ENCODE assay signal across 10 cellular contexts in genomic region chr22:33101550-33101949, GRCh38. TPM values are rescaled to one million over a fixed set of nuclear protein-coding genes. Genes with fewer than 3 reads are reported as not detected.
"Had no signal": no experiment of that assay in that cellular context is flagged by ENCODE, and none has a peak within 500 bp of the region (broad histone marks: within the 10 kb centered on the region; RNA-seq: fewer than 3 reads in every experiment).

No MANE protein-coding gene starts in this region.

- H3K4me1 ChIP-seq: HAP-1 had no signal

- H3K4me3 Mint-ChIP-seq: HFFc6, IgD-negative memory B cell had no signal

- H2AFZ ChIP-seq: GM23248 had no signal

- H3K9me3 ChIP-seq: HAP-1 had no signal

- H3K9ac ChIP-seq: GM23248 had no signal

- ATAC-seq: HCT116, HepG2 had no signal

- H3K4me3 ChIP-seq: GM23248, HAP-1 had no signal

- DNase-seq: GM23248, GOT3, H7, HFFc6 had no signal

- H3K27ac Mint-ChIP-seq: HFFc6, IgD-negative memory B cell had no signal

- H3K36me3 ChIP-seq: HAP-1 had no signal

- H3K27ac ChIP-seq: GM23248, HL-60 had no signal

- H3K36me3 Mint-ChIP-seq: IgD-negative memory B cell had no signal

RNA-seq across cellular contexts. Expression of gene SYN3, which starts 43.4 kb away (rescaled TPM):
- total RNA-seq: GM23248, HT1080 had no signal
- polyA plus RNA-seq: IgD-negative memory B cell had no signal
